Comparison of ENCODE assay signal across 1 cellular context in genomic region chr6:151805286-151805840, GRCh38.
A peak's percentile ranks its signal among the peaks of the same experiment; 100 is the strongest.
TF ChIP-seq lines count a peak whose summit lies in the region.

No MANE protein-coding gene starts in this region.

TF ChIP-seq in HEK293, 187 proteins besides CTCF, POLR2A, EP300 and RAD21 (continued from another document):
- no peak for TF ChIP-seq PRDM2 (tag by site-specific recombination; IDR thresholded peaks at IDR 0.05; ENCODE audit: borderline replicate concordance)
- TF ChIP-seq ZNF10 (tag by site-specific recombination; IDR thresholded peaks at IDR 0.05) = no peak
- TF ChIP-seq ZNF707 (tag by site-specific recombination; IDR thresholded peaks at IDR 0.05) = no peak
- no peak for TF ChIP-seq ZNF473 (tag by site-specific recombination; IDR thresholded peaks at IDR 0.05)
- TF ChIP-seq GLIS2 (tag by site-specific recombination; IDR thresholded peaks at IDR 0.05) = no peak
- no peak for TF ChIP-seq SP2 (tag by site-specific recombination; IDR thresholded peaks at IDR 0.05)
- no peak for TF ChIP-seq ZNF2 (tag by site-specific recombination; IDR thresholded peaks at IDR 0.05)
- no peak for TF ChIP-seq ZNF529 (tag by site-specific recombination; IDR thresholded peaks at IDR 0.05; ENCODE audit: insufficient replicate concordance)
- TF ChIP-seq FEZF1 (tag by site-specific recombination; IDR thresholded peaks at IDR 0.05) = peak; percentile 26; the same call in 1 of the 2 replicates
- no peak for TF ChIP-seq YY2 (tag by site-specific recombination; IDR thresholded peaks at IDR 0.05)
- no peak for TF ChIP-seq ZNF169 (tag by site-specific recombination; IDR thresholded peaks at IDR 0.05)
- no peak for TF ChIP-seq SALL2 (tag by site-specific recombination; IDR thresholded peaks at IDR 0.05; ENCODE audit: borderline replicate concordance)
- no peak for TF ChIP-seq ZNF211 (tag by site-specific recombination; IDR thresholded peaks at IDR 0.05; ENCODE audit: low read depth)
- 0 out of 2 replicates have a peak, but pooled peaks have one; percentile 7 for TF ChIP-seq PRDM1 (tag by site-specific recombination; IDR thresholded peaks at IDR 0.05)
- peak; percentile 40; the same call in 1 of the 2 replicates for TF ChIP-seq ZNF366 (tag by site-specific recombination; conservative IDR thresholded peaks at IDR 0.05)
- no peak for TF ChIP-seq PRDM6 (tag by site-specific recombination; IDR thresholded peaks at IDR 0.05)
- TF ChIP-seq ZNF140 (tag by site-specific recombination; IDR thresholded peaks at IDR 0.05) = no peak
- TF ChIP-seq ZBTB7A (tag by site-specific recombination; IDR thresholded peaks at IDR 0.05; ENCODE audit: low read depth) = no peak
- TF ChIP-seq ZSCAN30 (tag by site-specific recombination; IDR thresholded peaks at IDR 0.05) = no peak
- TF ChIP-seq PBX3 (CRISPR knock-in tag; IDR thresholded peaks at IDR 0.05) = no peak
- no peak for TF ChIP-seq ZNF292 (tag by site-specific recombination; IDR thresholded peaks at IDR 0.05; ENCODE audit: borderline replicate concordance, low read depth)
- TF ChIP-seq ZBTB48 (tag by site-specific recombination; IDR thresholded peaks at IDR 0.05) = peak; percentile 32; the same call in 1 of the 2 replicates
- peak; percentile 57; the same call in 1 of the 2 replicates for TF ChIP-seq ZNF341 (tag by site-specific recombination; IDR thresholded peaks at IDR 0.05; ENCODE audit: low read depth)
- peak; percentile 36; the same call in 1 of the 2 replicates for TF ChIP-seq ZIC2 (tag by site-specific recombination; IDR thresholded peaks at IDR 0.05)
- TF ChIP-seq ZBTB17 (tag by site-specific recombination; IDR thresholded peaks at IDR 0.05) = peak; percentile 58
- no peak for TF ChIP-seq PATZ1 (tag by site-specific recombination; IDR thresholded peaks at IDR 0.05)
- no peak for TF ChIP-seq ZSCAN4 (tag by site-specific recombination; IDR thresholded peaks at IDR 0.05)
- no peak for TF ChIP-seq MZF1 (tag by site-specific recombination; IDR thresholded peaks at IDR 0.05; ENCODE audit: borderline replicate concordance)
- TF ChIP-seq ZNF792 (tag by site-specific recombination; IDR thresholded peaks at IDR 0.05) = no peak
- no peak for TF ChIP-seq ZNF404 (tag by site-specific recombination; IDR thresholded peaks at IDR 0.05)
